8 cellular contexts compared by ENCODE assay signal in genomic region chr17:49229805-49230600, GRCh38. TPM values are rescaled to one million over a fixed set of nuclear protein-coding genes. Genes with fewer than 3 reads are reported as not detected.
DNase-seq lines count a peak whose midpoint lies in the region; ATAC-seq lines count a peak whose summit lies in the region.

No MANE protein-coding gene starts in this region.

- H3K27me3 ChIP-seq in iPS-20b (ENCODE audit: insufficient read depth, low read length) (peaks cover 66% of the 10 kb centered on the region), thymus (ENCODE audit: control insufficient read depth, insufficient read depth) (peaks cover 45% of the 10 kb centered on the region)

- no peak overlapping the region; the same call in 1 of the 2 replicates for H3K9ac ChIP-seq in iPS-20b (ENCODE audit: low read depth, low read length)

- H3K4me1 ChIP-seq in iPS-20b (ENCODE audit: insufficient read depth, low read length): no peaks in the 10 kb centered on the region
- peaks cover 6% of the 10 kb centered on the region for H3K4me1 ChIP-seq in thymus (ENCODE audit: control insufficient read depth, insufficient read depth, low read length)

- H3K4me3 ChIP-seq in iPS-20b (ENCODE audit: low read length) (peak overlapping the region; percentile 85), thymus (ENCODE audit: low read length) (peak overlapping the region; percentile 62)

- intact Hi-C loops in activated CD4-positive, alpha-beta T cell treated with anti-CD3 and anti-CD28 coated beads, Interleukin-2, amount 10 ng/mL, durations not matched to agents 24 days and 14 days (cut with micrococcal nuclease): loop anchor here (2.0 kb wide), 2 partner anchors 19 to 31 kb away; partner anchors contain the start of genes ABI3 and GNGT2

- H3K27ac ChIP-seq in iPS-20b (ENCODE audit: low read length): no peak overlapping the region
- no peak overlapping the region for H3K27ac ChIP-seq in thymus (ENCODE audit: low read depth)

- POLR2A ChIA-PET in activated CD8-positive, alpha-beta T cell treated with anti-CD3 and anti-CD28 coated beads, Interleukin-2, amount 10 ng/mL, durations not matched to agents 7 days and 5 days (lab: Charles Lee): interaction anchor here (0.5 to 1.2 kb wide), 7 partner anchors 12 to 322 kb away, joined by 3 to 5 read pairs (median 3); partner anchors contain the start of genes ABI3 and GNGT2

- peak; percentile 3 for ATAC-seq in activated CD8-positive, alpha-beta T cell treated with anti-CD3 and anti-CD28 coated beads, Interleukin-2, amount 10 ng/mL, durations not matched to agents 7 days and 5 days

- no peaks in the 10 kb centered on the region for H3K9me3 Mint-ChIP-seq in activated CD4-positive, alpha-beta T cell treated with anti-CD3 and anti-CD28 coated beads, Interleukin-2, amount 10 ng/mL, durations not matched to agents 24 days and 14 days
- H3K9me3 Mint-ChIP-seq in activated CD8-positive, alpha-beta T cell treated with anti-CD3 and anti-CD28 coated beads, Interleukin-2, amount 10 ng/mL, durations not matched to agents 7 days and 5 days (ENCODE audit: insufficient read depth): no peaks in the 10 kb centered on the region

- 12% methylated on average over 36 of the region's 36 CpGs for WGBS in thymus

- no peak overlapping the region for H3K27ac Mint-ChIP-seq in activated CD4-positive, alpha-beta T cell treated with anti-CD3 and anti-CD28 coated beads, Interleukin-2, amount 10 ng/mL, durations not matched to agents 24 days and 14 days
- H3K27ac Mint-ChIP-seq in activated CD8-positive, alpha-beta T cell treated with anti-CD3 and anti-CD28 coated beads, Interleukin-2, amount 10 ng/mL, durations not matched to agents 7 days and 5 days: no peak overlapping the region

- no peak for DNase-seq in activated CD4-positive, alpha-beta T cell treated with anti-CD3 and anti-CD28 coated beads, Interleukin-2, amount 10 ng/mL, durations not matched to agents 24 days and 14 days
- no peak for DNase-seq in activated CD4-positive, alpha-beta T cell treated with anti-CD3 and anti-CD28 coated beads for 4 hours
- DNase-seq in activated CD8-positive, alpha-beta T cell treated with anti-CD3 and anti-CD28 coated beads, Interleukin-2, amount 10 ng/mL, durations not matched to agents 7 days and 5 days: no peak
- no peak for DNase-seq in retina
- no peak for DNase-seq in DMS53 treated with DMSO at 0.1 percent for 48 hours (lab: John Stamatoyannopoulos, UW; ENCODE audit: unreplicated experiment)
- no peak for DNase-seq in AG08396 (ENCODE audit: low spot score)

- H3K4me3 Mint-ChIP-seq in activated CD4-positive, alpha-beta T cell treated with anti-CD3 and anti-CD28 coated beads, Interleukin-2, amount 10 ng/mL, durations not matched to agents 24 days and 14 days: peak overlapping the region; percentile 84
- H3K4me3 Mint-ChIP-seq in activated CD8-positive, alpha-beta T cell treated with anti-CD3 and anti-CD28 coated beads, Interleukin-2, amount 10 ng/mL, durations not matched to agents 7 days and 5 days: peak overlapping the region; percentile 79

- no peaks in the 10 kb centered on the region for H3K36me3 ChIP-seq in iPS-20b (ENCODE audit: insufficient read depth, low read depth, low read length)
- H3K36me3 ChIP-seq in thymus (ENCODE audit: control insufficient read depth, insufficient read depth): no peaks in the 10 kb centered on the region

- peaks cover 7% of the 10 kb centered on the region for H3K36me3 Mint-ChIP-seq in activated CD4-positive, alpha-beta T cell treated with anti-CD3 and anti-CD28 coated beads, Interleukin-2, amount 10 ng/mL, durations not matched to agents 24 days and 14 days (ENCODE audit: low read depth)
- peaks cover 20% of the 10 kb centered on the region for H3K36me3 Mint-ChIP-seq in activated CD8-positive, alpha-beta T cell treated with anti-CD3 and anti-CD28 coated beads, Interleukin-2, amount 10 ng/mL, durations not matched to agents 7 days and 5 days (ENCODE audit: low read depth)

- H3K9me3 ChIP-seq in iPS-20b (ENCODE audit: insufficient read depth, low read depth, low read length): no peaks in the 10 kb centered on the region
- H3K9me3 ChIP-seq in thymus (ENCODE audit: control insufficient read depth): no peaks in the 10 kb centered on the region

- H3K4me1 Mint-ChIP-seq in activated CD4-positive, alpha-beta T cell treated with anti-CD3 and anti-CD28 coated beads, Interleukin-2, amount 10 ng/mL, durations not matched to agents 24 days and 14 days: peaks cover 8% of the 10 kb centered on the region
- peaks cover 46% of the 10 kb centered on the region for H3K4me1 Mint-ChIP-seq in activated CD8-positive, alpha-beta T cell treated with anti-CD3 and anti-CD28 coated beads, Interleukin-2, amount 10 ng/mL, durations not matched to agents 7 days and 5 days (ENCODE audit: low read depth)

- peaks cover 33% of the 10 kb centered on the region for H3K27me3 Mint-ChIP-seq in activated CD4-positive, alpha-beta T cell treated with anti-CD3 and anti-CD28 coated beads, Interleukin-2, amount 10 ng/mL, durations not matched to agents 24 days and 14 days
- peaks cover 15% of the 10 kb centered on the region for H3K27me3 Mint-ChIP-seq in activated CD8-positive, alpha-beta T cell treated with anti-CD3 and anti-CD28 coated beads, Interleukin-2, amount 10 ng/mL, durations not matched to agents 7 days and 5 days (ENCODE audit: low read depth)

- CTCF ChIA-PET in activated CD8-positive, alpha-beta T cell treated with anti-CD3 and anti-CD28 coated beads, Interleukin-2, amount 10 ng/mL, durations not matched to agents 7 days and 5 days (lab: Charles Lee): interaction anchor here (1.0 to 7.2 kb wide), 5 partner anchors 21 to 198 kb away, joined by 3 to 92 read pairs (median 4); no protein-coding TSS in a partner anchor

RNA-seq across cellular contexts. Expression of gene PHOSPHO1, which starts 0.6 kb away (rescaled TPM):
- total RNA-seq in activated CD4-positive, alpha-beta T cell treated with anti-CD3 and anti-CD28 coated beads, Interleukin-2, amount 10 ng/mL, durations not matched to agents 24 days and 14 days: 0.09 TPM in 1 of 2 replicates, not detected in the other
- total RNA-seq in activated CD8-positive, alpha-beta T cell treated with anti-CD3 and anti-CD28 coated beads, Interleukin-2, amount 10 ng/mL, durations not matched to agents 7 days and 5 days: not detected
- polyA plus RNA-seq in thymus: 0.50 TPM

RNA-seq across cellular contexts. Expression of gene ABI3, which starts 19.5 kb away (rescaled TPM):
- 27.8 and 28.4 TPM in 2 replicates for total RNA-seq in activated CD4-positive, alpha-beta T cell treated with anti-CD3 and anti-CD28 coated beads, Interleukin-2, amount 10 ng/mL, durations not matched to agents 24 days and 14 days
- 100 to 1,000 TPM; 110 to 117 TPM for total RNA-seq in activated CD8-positive, alpha-beta T cell treated with anti-CD3 and anti-CD28 coated beads, Interleukin-2, amount 10 ng/mL, durations not matched to agents 7 days and 5 days
- polyA plus RNA-seq in thymus: 12.6 TPM

RNA-seq across cellular contexts. Expression of gene GNGT2, which starts 19.6 kb away (rescaled TPM):
- total RNA-seq in activated CD4-positive, alpha-beta T cell treated with anti-CD3 and anti-CD28 coated beads, Interleukin-2, amount 10 ng/mL, durations not matched to agents 24 days and 14 days: 18.2 and 19.5 TPM in 2 replicates
- 10 to 100 TPM; 40.0 to 45.4 TPM for total RNA-seq in activated CD8-positive, alpha-beta T cell treated with anti-CD3 and anti-CD28 coated beads, Interleukin-2, amount 10 ng/mL, durations not matched to agents 7 days and 5 days
- 10.8 TPM for polyA plus RNA-seq in thymus
